Comparison of ENCODE assay signal across 15 cellular contexts in the genomic region with DNA sequence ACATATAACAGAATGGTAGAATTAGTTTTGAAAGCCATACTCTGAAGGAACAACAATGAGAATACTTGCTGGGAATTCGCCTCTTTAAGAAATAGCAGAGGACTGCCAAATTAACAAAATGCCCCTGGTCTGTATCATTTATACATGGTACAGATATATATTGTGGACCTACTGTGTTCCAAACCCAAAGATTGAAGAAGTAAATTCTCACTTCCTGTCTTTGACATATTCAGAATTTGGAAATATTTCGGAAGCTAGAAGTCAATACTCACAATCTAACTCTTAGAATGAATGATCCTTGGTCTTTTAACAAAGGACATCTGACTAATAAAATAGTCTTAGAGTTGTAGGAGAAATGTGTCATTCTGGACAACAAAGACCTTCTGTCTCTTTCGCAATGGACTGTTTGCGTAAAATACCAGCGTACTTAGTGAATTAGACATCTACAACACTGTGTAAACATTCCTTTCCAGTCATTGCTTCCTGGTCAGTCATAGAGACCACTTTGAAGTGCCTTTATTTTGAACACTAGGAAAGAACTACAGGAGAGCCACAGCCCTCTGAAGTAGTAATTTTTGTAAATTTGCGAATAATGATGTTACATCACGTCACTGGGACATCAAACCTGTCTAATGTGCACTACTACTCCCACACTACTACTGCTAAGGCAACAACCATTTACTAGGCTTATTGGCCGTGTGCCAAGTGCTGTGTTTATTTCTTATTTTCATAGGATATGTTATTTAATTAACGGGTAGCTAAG.
DNase-seq lines count a peak whose midpoint lies in the region; ATAC-seq, FAIRE-seq and TF ChIP-seq lines count a peak whose summit lies in the region.
"Had no signal": no experiment of that assay in that cellular context is flagged by ENCODE, and none has a peak within 500 bp of the region (broad histone marks: within the 10 kb centered on the region; RNA-seq: fewer than 3 reads in every experiment).

No MANE protein-coding gene starts in this region.

- TF ChIP-seq CTCF in A549 (IDR thresholded peaks at IDR 0.05) (no peak), astrocyte of the spinal cord (IDR thresholded peaks at IDR 0.05; ENCODE audit: low read depth, low read length) (no peak)

- in situ Hi-C loops in astrocyte of the spinal cord (cut with HindIII; ENCODE audit: low sequenced_read_pairs): no loop called here

- H3K4me1 ChIP-seq in A549: peaks cover 20% of the 10 kb centered on the region
- H3K4me1 ChIP-seq: ascending aorta had no signal

- FAIRE-seq in A549 (lab: Jason Lieb, UNC): no peak

- ATAC-seq in A549 (peak; percentile 97 to 98), GM18517 (IDR thresholded peaks at IDR 0.05; ENCODE audit: unreplicated experiment) (no peak), HG03378 (IDR thresholded peaks at IDR 0.05; ENCODE audit: unreplicated experiment) (no peak)
- ATAC-seq: activated T-cell treated with anti-CD3 and anti-CD28 coated beads, Interleukin-2, amount 50 U/mL, for 4 hours had no signal

- TF ChIP-seq EP300 in A549 (IDR thresholded peaks at IDR 0.05): peak; percentile 80 to 92; a peak in 4 of 5 replicates

- TF ChIP-seq POLR2A in A549 (IDR thresholded peaks at IDR 0.05; ENCODE audit: low read length): no peak
- TF ChIP-seq POLR2A in erythroblast (IDR thresholded peaks at IDR 0.05; ENCODE audit: low read length): no peak

- CTCF ChIA-PET in A549 (lab: Yijun Ruan, JAX): no interaction called here

- H3K4me2 ChIP-seq in A549: peak overlapping the region; percentile 59
- H3K4me2 ChIP-seq: PC-9 had no signal

- H3K4me3 ChIP-seq in A549 (no peak overlapping the region), astrocyte of the spinal cord (ENCODE audit: low read depth, low read length) (no peak overlapping the region)
- H3K4me3 ChIP-seq: ascending aorta, PC-9 had no signal

- no peak; a peak in 1 of 5 replicates for TF ChIP-seq RAD21 in A549 (conservative IDR thresholded peaks at IDR 0.05 in 1 of 2, IDR thresholded peaks at IDR 0.05 in 1 of 2)

- POLR2A ChIA-PET in A549 (lab: Yijun Ruan, JAX): no interaction called here

- DNase-seq in A549 (ENCODE audit: low read depth in 1 of 2, low spot score in 1 of 2) (peak; percentile 50 to 91), M059J (ENCODE audit: low read depth) (peak; percentile 24), astrocyte of the spinal cord (ENCODE audit: low read depth, low spot score) (peak; percentile 92), left kidney (ENCODE audit: low read depth, low spot score) (peak; percentile 14), erythroblast (lab: John Stamatoyannopoulos, UW) (no peak), head of caudate nucleus (no peak)
- DNase-seq: activated T-cell treated with anti-CD3 and anti-CD28 coated beads, Interleukin-2, amount 50 U/mL, for 4 hours; GDM1; NCI-H1436 had no signal

- 3% methylated on average over 9 of the region's 9 CpGs for WGBS in A549 (ENCODE audit: missing lambda C conversion rate)

- peak overlapping the region; percentile 53 to 67 for H3K27ac ChIP-seq in A549
- H3K27ac ChIP-seq: ascending aorta, neutrophil, PC-9, VCaP had no signal

- H3K9me3 ChIP-seq in A549: 0 out of 3 replicates have a peak, but pooled peaks cover 3% of the 10 kb centered on the region
- H3K9me3 ChIP-seq: ascending aorta, neutrophil had no signal

- intact Hi-C loops in head of caudate nucleus (cut with DNase I): no loop called here

TF ChIP-seq in A549, 52 proteins besides CTCF, POLR2A, EP300 and RAD21:
- TF ChIP-seq ATOH8 (CRISPR knock-in tag; IDR thresholded peaks at IDR 0.05; ENCODE audit: low read depth): no peak
- TF ChIP-seq FOXS1 (CRISPR knock-in tag; IDR thresholded peaks at IDR 0.05): no peak
- TF ChIP-seq CEBPB (IDR thresholded peaks at IDR 0.05): peak; percentile 98
- TF ChIP-seq EHF (CRISPR knock-in tag; IDR thresholded peaks at IDR 0.05): no peak
- TF ChIP-seq, protein P1, sequence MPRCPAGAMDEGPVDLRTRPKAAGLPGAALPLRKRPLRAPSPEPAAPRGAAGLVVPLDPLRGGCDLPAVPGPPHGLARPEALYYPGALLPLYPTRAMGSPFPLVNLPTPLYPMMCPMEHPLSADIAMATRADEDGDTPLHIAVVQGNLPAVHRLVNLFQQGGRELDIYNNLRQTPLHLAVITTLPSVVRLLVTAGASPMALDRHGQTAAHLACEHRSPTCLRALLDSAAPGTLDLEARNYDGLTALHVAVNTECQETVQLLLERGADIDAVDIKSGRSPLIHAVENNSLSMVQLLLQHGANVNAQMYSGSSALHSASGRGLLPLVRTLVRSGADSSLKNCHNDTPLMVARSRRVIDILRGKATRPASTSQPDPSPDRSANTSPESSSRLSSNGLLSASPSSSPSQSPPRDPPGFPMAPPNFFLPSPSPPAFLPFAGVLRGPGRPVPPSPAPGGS (IDR thresholded peaks at IDR 0.05): peak; percentile 85; the same call in 2 of the 3 replicates
- peak; percentile 93 for TF ChIP-seq JUNB (IDR thresholded peaks at IDR 0.05)
- TF ChIP-seq JUN (IDR thresholded peaks at IDR 0.05): peak; percentile 88 to 91; a peak in 4 of 5 replicates
- peak; percentile 8; the same call in 1 of the 3 replicates for TF ChIP-seq SMC3 (IDR thresholded peaks at IDR 0.05)
- peak; percentile 81 for TF ChIP-seq FOSL2 (IDR thresholded peaks at IDR 0.05)
- TF ChIP-seq FOSL2 (CRISPR knock-in tag; IDR thresholded peaks at IDR 0.05): peak; percentile 86
- TF ChIP-seq RFX5 (IDR thresholded peaks at IDR 0.05): no peak
- TF ChIP-seq ZC3H11A (IDR thresholded peaks at IDR 0.05): no peak
- TF ChIP-seq, protein P2, sequence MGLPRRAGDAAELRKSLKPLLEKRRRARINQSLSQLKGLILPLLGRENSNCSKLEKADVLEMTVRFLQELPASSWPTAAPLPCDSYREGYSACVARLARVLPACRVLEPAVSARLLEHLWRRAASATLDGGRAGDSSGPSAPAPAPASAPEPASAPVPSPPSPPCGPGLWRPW (IDR thresholded peaks at IDR 0.05): peak; percentile 89
- no peak for TF ChIP-seq NR3C1 (IDR thresholded peaks at IDR 0.05)
- peak; percentile 81 for TF ChIP-seq GATA3 (IDR thresholded peaks at IDR 0.05; ENCODE audit: borderline replicate concordance)

Comparison
In these comparisons a context has a peak if more than half of its experiments do, and no peak if none do; other contexts are left out.
1. ATAC-seq: peak in A549 (2 of 2); none in GM18517 (single experiment) and HG03378 (single experiment).
2. DNase-seq: peak in A549 (2 of 2), M059J (single experiment), astrocyte of the spinal cord (single experiment) and left kidney (single experiment); none in erythroblast (0 of 2) and head of caudate nucleus (0 of 42).